Comparison of ENCODE assay signal across 8 cellular contexts in genomic region chr10:70404036-70404905, GRCh38. TPM values are rescaled to one million over a fixed set of nuclear protein-coding genes. Genes with fewer than 3 reads are reported as not detected.
DNase-seq lines count a peak whose midpoint lies in the region; ATAC-seq, FAIRE-seq and TF ChIP-seq lines count a peak whose summit lies in the region.

TSS of gene EIF4EBP2 (plus strand) at chr10:70404145. CDS start at chr10:70404402, 257 bp downstream.

- POLR2A ChIA-PET in AG04449 (lab: Yijun Ruan, JAX), result interaction anchor here (0.6 to 1.7 kb wide), 8 partner anchors 14 to 268 kb away, joined by 3 to 6 read pairs (median 3); partner anchors contain the start of gene PPA1
- POLR2A ChIA-PET in WTC11 (lab: Charles Lee), result interaction anchor here (0.6 to 1.0 kb wide), 7 partner anchors 17 to 246 kb away, joined by 3 to 5 read pairs (median 3); no protein-coding TSS in a partner anchor

- 0 to 1% (median 0%) methylated on average over 91 to 110 of the region's 110 CpGs for WGBS in small intestine, 3 donors

- peak within 1 kb of the TSS; percentile 95 for H3K27ac Mint-ChIP-seq in WTC11

- peaks cover 8% of the 10 kb centered on the region for H3K9me3 Mint-ChIP-seq in WTC11

- no peaks in the 10 kb centered on the region for H3K27me3 Mint-ChIP-seq in WTC11 (ENCODE audit: low read depth)

- H3K36me3 Mint-ChIP-seq in WTC11, result peaks cover 30% of the 10 kb centered on the region

- CTCF ChIA-PET in AG04449 (lab: Yijun Ruan, JAX) (interaction anchor here (1.0 to 2.5 kb wide), 9 partner anchors 23 to 618 kb away, joined by 3 to 9 read pairs (median 4); no protein-coding TSS in a partner anchor), WTC11 (lab: Charles Lee) (interaction anchor here (0.5 to 3.9 kb wide), 17 partner anchors 11 to 1915 kb away, joined by 3 to 36 read pairs (median 5); no protein-coding TSS in a partner anchor)

- peaks cover 2 to 3% of the 10 kb centered on the region in 2 donors for H3K4me1 ChIP-seq in small intestine (ENCODE audit: control insufficient read depth in 2 of 2, insufficient read depth in 1 of 2, low read depth in 1 of 2, low read length in 1 of 2)

- peak within 1 kb of the TSS; percentile 97 to 100 for H3K27ac ChIP-seq in small intestine (ENCODE audit: low read depth in 1 of 2, low read length in 1 of 2)

- peak; percentile 89 for ATAC-seq in GM18907 (IDR thresholded peaks at IDR 0.05; ENCODE audit: unreplicated experiment)
- peak; percentile 87 for ATAC-seq in HG03159 (IDR thresholded peaks at IDR 0.05; ENCODE audit: unreplicated experiment)
- ATAC-seq in WTC11, result peak; percentile 9

- H3K4me3 ChIP-seq in AG04449 (ENCODE audit: low read depth, low read length) (peak within 1 kb of the TSS; percentile 89), bronchial epithelial cell (ENCODE audit: low read depth, low read length) (peak within 1 kb of the TSS; percentile 56), small intestine (ENCODE audit: low read depth in 1 of 2, low read length in 2 of 2) (peak within 1 kb of the TSS; percentile 78 to 100)

- H3K9me3 ChIP-seq in small intestine (ENCODE audit: control insufficient read depth, low read depth), result no peaks in the 10 kb centered on the region

- FAIRE-seq in bronchial epithelial cell (lab: Jason Lieb, UNC), result no peak
- FAIRE-seq in small intestine (lab: Jason Lieb, UNC), result no peak

- DNase-seq in AG04449 (ENCODE audit: low read depth, low spot score), result peak; percentile 65
- DNase-seq in NCI-H2227 treated with DMSO at 0.1 percent for 48 hours (lab: John Stamatoyannopoulos, UW), result peak; percentile 79
- peak; percentile 99 for DNase-seq in WTC11 (ENCODE audit: low spot score)
- peak; percentile 87 for DNase-seq in bronchial epithelial cell (ENCODE audit: low read depth)
- DNase-seq in iPS-NIHi11 (ENCODE audit: low spot score), result peak; percentile 95
- DNase-seq in small intestine, result peak; percentile 95

- peaks cover 37% of the 10 kb centered on the region for H3K4me1 Mint-ChIP-seq in WTC11

- H3K27me3 ChIP-seq in bronchial epithelial cell (ENCODE audit: control insufficient read depth, insufficient read depth, low read length) (no peaks in the 10 kb centered on the region), small intestine (ENCODE audit: control insufficient read depth in 2 of 2, insufficient read depth in 2 of 2, low read length in 2 of 2) (no peaks in the 10 kb centered on the region)

- H3K36me3 ChIP-seq in bronchial epithelial cell (ENCODE audit: control insufficient read depth, insufficient read depth, low read length) (no peaks in the 10 kb centered on the region), small intestine (ENCODE audit: control insufficient read depth in 2 of 2, insufficient read depth in 2 of 2, low read length in 2 of 2) (no peaks in the 10 kb centered on the region)

- H3K4me3 Mint-ChIP-seq in WTC11, result peak within 1 kb of the TSS; percentile 90

- no peak for TF ChIP-seq CTCF in AG04449 (IDR thresholded peaks at IDR 0.05; ENCODE audit: insufficient read depth, low read length, missing control alignments)
- TF ChIP-seq CTCF in WTC11 (IDR thresholded peaks at IDR 0.05), result no peak
- TF ChIP-seq CTCF in bronchial epithelial cell (IDR thresholded peaks at IDR 0.05; ENCODE audit: insufficient read depth, low read length, severe bottlenecking), result no peak

TF ChIP-seq in WTC11, 78 proteins besides CTCF, POLR2A, EP300 and RAD21 (continues in another document):
- TF ChIP-seq EMX1 (CRISPR knock-in tag; IDR thresholded peaks at IDR 0.05), result no peak
- peak; percentile 23; the same call in 1 of the 2 replicates for TF ChIP-seq RELA (CRISPR knock-in tag; IDR thresholded peaks at IDR 0.05; ENCODE audit: borderline replicate concordance)
- TF ChIP-seq ELF4 (CRISPR knock-in tag; IDR thresholded peaks at IDR 0.05; ENCODE audit: low read depth), result no peak
- peak; percentile 29; the same call in 1 of the 2 replicates for TF ChIP-seq ETV6 (CRISPR knock-in tag; IDR thresholded peaks at IDR 0.05)
- no peak for TF ChIP-seq ZNF317 (CRISPR knock-in tag; IDR thresholded peaks at IDR 0.05; ENCODE audit: borderline replicate concordance, low read depth)
- no peak for TF ChIP-seq ZNF263 (CRISPR knock-in tag; IDR thresholded peaks at IDR 0.05; ENCODE audit: low read depth)
- TF ChIP-seq, protein P1, sequence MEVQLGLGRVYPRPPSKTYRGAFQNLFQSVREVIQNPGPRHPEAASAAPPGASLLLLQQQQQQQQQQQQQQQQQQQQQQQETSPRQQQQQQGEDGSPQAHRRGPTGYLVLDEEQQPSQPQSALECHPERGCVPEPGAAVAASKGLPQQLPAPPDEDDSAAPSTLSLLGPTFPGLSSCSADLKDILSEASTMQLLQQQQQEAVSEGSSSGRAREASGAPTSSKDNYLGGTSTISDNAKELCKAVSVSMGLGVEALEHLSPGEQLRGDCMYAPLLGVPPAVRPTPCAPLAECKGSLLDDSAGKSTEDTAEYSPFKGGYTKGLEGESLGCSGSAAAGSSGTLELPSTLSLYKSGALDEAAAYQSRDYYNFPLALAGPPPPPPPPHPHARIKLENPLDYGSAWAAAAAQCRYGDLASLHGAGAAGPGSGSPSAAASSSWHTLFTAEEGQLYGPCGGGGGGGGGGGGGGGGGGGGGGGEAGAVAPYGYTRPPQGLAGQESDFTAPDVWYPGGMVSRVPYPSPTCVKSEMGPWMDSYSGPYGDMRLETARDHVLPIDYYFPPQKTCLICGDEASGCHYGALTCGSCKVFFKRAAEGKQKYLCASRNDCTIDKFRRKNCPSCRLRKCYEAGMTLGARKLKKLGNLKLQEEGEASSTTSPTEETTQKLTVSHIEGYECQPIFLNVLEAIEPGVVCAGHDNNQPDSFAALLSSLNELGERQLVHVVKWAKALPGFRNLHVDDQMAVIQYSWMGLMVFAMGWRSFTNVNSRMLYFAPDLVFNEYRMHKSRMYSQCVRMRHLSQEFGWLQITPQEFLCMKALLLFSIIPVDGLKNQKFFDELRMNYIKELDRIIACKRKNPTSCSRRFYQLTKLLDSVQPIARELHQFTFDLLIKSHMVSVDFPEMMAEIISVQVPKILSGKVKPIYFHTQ (CRISPR knock-in tag; IDR thresholded peaks at IDR 0.05), result no peak
- TF ChIP-seq CREB1 (CRISPR knock-in tag; IDR thresholded peaks at IDR 0.05), result no peak
- no peak for TF ChIP-seq SOX15 (CRISPR knock-in tag; IDR thresholded peaks at IDR 0.05)
- no peak for TF ChIP-seq PRRX2 (CRISPR knock-in tag; IDR thresholded peaks at IDR 0.05)
- TF ChIP-seq, protein P2, sequence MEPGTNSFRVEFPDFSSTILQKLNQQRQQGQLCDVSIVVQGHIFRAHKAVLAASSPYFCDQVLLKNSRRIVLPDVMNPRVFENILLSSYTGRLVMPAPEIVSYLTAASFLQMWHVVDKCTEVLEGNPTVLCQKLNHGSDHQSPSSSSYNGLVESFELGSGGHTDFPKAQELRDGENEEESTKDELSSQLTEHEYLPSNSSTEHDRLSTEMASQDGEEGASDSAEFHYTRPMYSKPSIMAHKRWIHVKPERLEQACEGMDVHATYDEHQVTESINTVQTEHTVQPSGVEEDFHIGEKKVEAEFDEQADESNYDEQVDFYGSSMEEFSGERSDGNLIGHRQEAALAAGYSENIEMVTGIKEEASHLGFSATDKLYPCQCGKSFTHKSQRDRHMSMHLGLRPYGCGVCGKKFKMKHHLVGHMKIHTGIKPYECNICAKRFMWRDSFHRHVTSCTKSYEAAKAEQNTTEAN (CRISPR knock-in tag; IDR thresholded peaks at IDR 0.05), result peak; percentile 82; the same call in 1 of the 2 replicates
- TF ChIP-seq ZNF121 (CRISPR knock-in tag; IDR thresholded peaks at IDR 0.05), result no peak
- TF ChIP-seq TEAD1 (CRISPR knock-in tag; IDR thresholded peaks at IDR 0.05), result peak; percentile 87
- TF ChIP-seq CBFB (CRISPR knock-in tag; IDR thresholded peaks at IDR 0.05; ENCODE audit: low read depth), result no peak
- peak; percentile 82 for TF ChIP-seq MYBL2 (CRISPR knock-in tag; IDR thresholded peaks at IDR 0.05)
- 0 out of 2 replicates have a peak, but pooled peaks have one; percentile 29 for TF ChIP-seq NFYB (CRISPR knock-in tag; conservative IDR thresholded peaks at IDR 0.05; ENCODE audit: low read depth)
- TF ChIP-seq SMAD3 (CRISPR knock-in tag; IDR thresholded peaks at IDR 0.05; ENCODE audit: borderline replicate concordance), result peak; percentile 8; the same call in 1 of the 2 replicates
- TF ChIP-seq CREM (CRISPR knock-in tag; IDR thresholded peaks at IDR 0.05), result peak; percentile 92
- TF ChIP-seq NFATC4 (CRISPR knock-in tag; IDR thresholded peaks at IDR 0.05), result no peak
- TF ChIP-seq HMGXB4 (CRISPR knock-in tag; IDR thresholded peaks at IDR 0.05), result peak; percentile 71; the same call in 1 of the 2 replicates
- TF ChIP-seq FOXK1 (CRISPR knock-in tag; IDR thresholded peaks at IDR 0.05), result peak; percentile 75; the same call in 1 of the 2 replicates
- TF ChIP-seq E2F1 (CRISPR knock-in tag; IDR thresholded peaks at IDR 0.05), result 0 out of 2 replicates have a peak, but pooled peaks have one; percentile 43
- no peak for TF ChIP-seq FOXJ3 (CRISPR knock-in tag; IDR thresholded peaks at IDR 0.05; ENCODE audit: borderline replicate concordance)
- no peak for TF ChIP-seq IRF2 (CRISPR knock-in tag; IDR thresholded peaks at IDR 0.05; ENCODE audit: borderline replicate concordance, low read depth)

RNA-seq across cellular contexts. Expression of gene EIF4EBP2, which starts in this region (rescaled TPM):
- total RNA-seq in WTC11 (2021) (111 to 114 TPM (median 112 TPM) in 3 replicates), bronchial epithelial cell (7.9 and 10.2 TPM in 2 replicates)
- polyA plus RNA-seq in small intestine, result 10 to 100 TPM; 30.2 to 63.3 (median 60.3) TPM

Comparison
In these comparisons a context has a peak if more than half of its experiments do, and no peak if none do; other contexts are left out.
1. Peak in every context shown above with its lines: DNase-seq, ATAC-seq, H3K4me3 ChIP-seq and H3K27ac ChIP-seq.
2. ATAC-seq: peak in every context shown above with its lines; median percentile 89 in GM18907; 87 in HG03159; 9 in WTC11.